In genomic region chr21:41750532-41751151, GRCh38 we compare ENCODE assay signal across 1 cellular context.
TF ChIP-seq lines count a peak whose summit lies in the region.

No MANE protein-coding gene starts in this region.

TF ChIP-seq in HepG2, 621 proteins besides CTCF, POLR2A, EP300 and RAD21 (continued from another document and continues in another):
- TF ChIP-seq, protein P1, sequence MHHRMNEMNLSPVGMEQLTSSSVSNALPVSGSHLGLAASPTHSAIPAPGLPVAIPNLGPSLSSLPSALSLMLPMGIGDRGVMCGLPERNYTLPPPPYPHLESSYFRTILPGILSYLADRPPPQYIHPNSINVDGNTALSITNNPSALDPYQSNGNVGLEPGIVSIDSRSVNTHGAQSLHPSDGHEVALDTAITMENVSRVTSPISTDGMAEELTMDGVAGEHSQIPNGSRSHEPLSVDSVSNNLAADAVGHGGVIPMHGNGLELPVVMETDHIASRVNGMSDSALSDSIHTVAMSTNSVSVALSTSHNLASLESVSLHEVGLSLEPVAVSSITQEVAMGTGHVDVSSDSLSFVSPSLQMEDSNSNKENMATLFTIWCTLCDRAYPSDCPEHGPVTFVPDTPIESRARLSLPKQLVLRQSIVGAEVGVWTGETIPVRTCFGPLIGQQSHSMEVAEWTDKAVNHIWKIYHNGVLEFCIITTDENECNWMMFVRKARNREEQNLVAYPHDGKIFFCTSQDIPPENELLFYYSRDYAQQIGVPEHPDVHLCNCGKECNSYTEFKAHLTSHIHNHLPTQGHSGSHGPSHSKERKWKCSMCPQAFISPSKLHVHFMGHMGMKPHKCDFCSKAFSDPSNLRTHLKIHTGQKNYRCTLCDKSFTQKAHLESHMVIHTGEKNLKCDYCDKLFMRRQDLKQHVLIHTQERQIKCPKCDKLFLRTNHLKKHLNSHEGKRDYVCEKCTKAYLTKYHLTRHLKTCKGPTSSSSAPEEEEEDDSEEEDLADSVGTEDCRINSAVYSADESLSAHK (CRISPR knock-in tag; IDR thresholded peaks at IDR 0.05; ENCODE audit: borderline replicate concordance) = no peak
- TF ChIP-seq HDAC6 (IDR thresholded peaks at IDR 0.05; ENCODE audit: low read depth, low read length) = no peak
- TF ChIP-seq ZBED4 (CRISPR knock-in tag; IDR thresholded peaks at IDR 0.05; ENCODE audit: borderline replicate concordance) = 0 out of 2 replicates have a peak, but pooled peaks have one; percentile 27
- no peak for TF ChIP-seq PPARG (CRISPR knock-in tag; conservative IDR thresholded peaks at IDR 0.05)
- TF ChIP-seq, protein P2, sequence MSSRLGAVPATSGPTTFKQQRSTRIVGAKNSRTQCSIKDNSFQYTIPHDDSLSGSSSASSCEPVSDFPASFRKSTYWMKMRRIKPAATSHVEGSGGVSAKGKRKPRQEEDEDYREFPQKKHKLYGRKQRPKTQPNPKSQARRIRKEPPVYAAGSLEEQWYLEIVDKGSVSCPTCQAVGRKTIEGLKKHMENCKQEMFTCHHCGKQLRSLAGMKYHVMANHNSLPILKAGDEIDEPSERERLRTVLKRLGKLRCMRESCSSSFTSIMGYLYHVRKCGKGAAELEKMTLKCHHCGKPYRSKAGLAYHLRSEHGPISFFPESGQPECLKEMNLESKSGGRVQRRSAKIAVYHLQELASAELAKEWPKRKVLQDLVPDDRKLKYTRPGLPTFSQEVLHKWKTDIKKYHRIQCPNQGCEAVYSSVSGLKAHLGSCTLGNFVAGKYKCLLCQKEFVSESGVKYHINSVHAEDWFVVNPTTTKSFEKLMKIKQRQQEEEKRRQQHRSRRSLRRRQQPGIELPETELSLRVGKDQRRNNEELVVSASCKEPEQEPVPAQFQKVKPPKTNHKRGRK (CRISPR knock-in tag; IDR thresholded peaks at IDR 0.05) = no peak
- TF ChIP-seq SPEN (CRISPR knock-in tag; IDR thresholded peaks at IDR 0.05; ENCODE audit: low read depth) = no peak
- TF ChIP-seq NKX3-1 (CRISPR knock-in tag; IDR thresholded peaks at IDR 0.05) = no peak
- TF ChIP-seq KLF15 (CRISPR knock-in tag; IDR thresholded peaks at IDR 0.05; ENCODE audit: borderline replicate concordance) = no peak
- TF ChIP-seq NR3C1 (CRISPR knock-in tag; IDR thresholded peaks at IDR 0.05) = no peak
- no peak for TF ChIP-seq RBAK (CRISPR knock-in tag; IDR thresholded peaks at IDR 0.05)
- TF ChIP-seq ATRX (CRISPR knock-in tag; IDR thresholded peaks at IDR 0.05; ENCODE audit: borderline replicate concordance) = no peak
- TF ChIP-seq, protein P3, sequence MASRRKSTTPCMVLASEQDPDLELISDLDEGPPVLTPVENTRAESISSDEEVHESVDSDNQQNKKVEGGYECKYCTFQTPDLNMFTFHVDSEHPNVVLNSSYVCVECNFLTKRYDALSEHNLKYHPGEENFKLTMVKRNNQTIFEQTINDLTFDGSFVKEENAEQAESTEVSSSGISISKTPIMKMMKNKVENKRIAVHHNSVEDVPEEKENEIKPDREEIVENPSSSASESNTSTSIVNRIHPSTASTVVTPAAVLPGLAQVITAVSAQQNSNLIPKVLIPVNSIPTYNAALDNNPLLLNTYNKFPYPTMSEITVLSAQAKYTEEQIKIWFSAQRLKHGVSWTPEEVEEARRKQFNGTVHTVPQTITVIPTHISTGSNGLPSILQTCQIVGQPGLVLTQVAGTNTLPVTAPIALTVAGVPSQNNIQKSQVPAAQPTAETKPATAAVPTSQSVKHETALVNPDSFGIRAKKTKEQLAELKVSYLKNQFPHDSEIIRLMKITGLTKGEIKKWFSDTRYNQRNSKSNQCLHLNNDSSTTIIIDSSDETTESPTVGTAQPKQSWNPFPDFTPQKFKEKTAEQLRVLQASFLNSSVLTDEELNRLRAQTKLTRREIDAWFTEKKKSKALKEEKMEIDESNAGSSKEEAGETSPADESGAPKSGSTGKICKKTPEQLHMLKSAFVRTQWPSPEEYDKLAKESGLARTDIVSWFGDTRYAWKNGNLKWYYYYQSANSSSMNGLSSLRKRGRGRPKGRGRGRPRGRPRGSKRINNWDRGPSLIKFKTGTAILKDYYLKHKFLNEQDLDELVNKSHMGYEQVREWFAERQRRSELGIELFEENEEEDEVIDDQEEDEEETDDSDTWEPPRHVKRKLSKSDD (CRISPR knock-in tag; IDR thresholded peaks at IDR 0.05; ENCODE audit: low read depth) = no peak
- TF ChIP-seq, protein P4, sequence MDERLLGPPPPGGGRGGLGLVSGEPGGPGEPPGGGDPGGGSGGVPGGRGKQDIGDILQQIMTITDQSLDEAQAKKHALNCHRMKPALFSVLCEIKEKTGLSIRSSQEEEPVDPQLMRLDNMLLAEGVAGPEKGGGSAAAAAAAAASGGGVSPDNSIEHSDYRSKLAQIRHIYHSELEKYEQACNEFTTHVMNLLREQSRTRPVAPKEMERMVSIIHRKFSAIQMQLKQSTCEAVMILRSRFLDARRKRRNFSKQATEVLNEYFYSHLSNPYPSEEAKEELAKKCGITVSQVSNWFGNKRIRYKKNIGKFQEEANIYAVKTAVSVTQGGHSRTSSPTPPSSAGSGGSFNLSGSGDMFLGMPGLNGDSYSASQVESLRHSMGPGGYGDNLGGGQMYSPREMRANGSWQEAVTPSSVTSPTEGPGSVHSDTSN (CRISPR knock-in tag; IDR thresholded peaks at IDR 0.05) = no peak
- TF ChIP-seq ZNF567 (CRISPR knock-in tag; IDR thresholded peaks at IDR 0.05; ENCODE audit: borderline replicate concordance) = no peak
- TF ChIP-seq, protein P5, sequence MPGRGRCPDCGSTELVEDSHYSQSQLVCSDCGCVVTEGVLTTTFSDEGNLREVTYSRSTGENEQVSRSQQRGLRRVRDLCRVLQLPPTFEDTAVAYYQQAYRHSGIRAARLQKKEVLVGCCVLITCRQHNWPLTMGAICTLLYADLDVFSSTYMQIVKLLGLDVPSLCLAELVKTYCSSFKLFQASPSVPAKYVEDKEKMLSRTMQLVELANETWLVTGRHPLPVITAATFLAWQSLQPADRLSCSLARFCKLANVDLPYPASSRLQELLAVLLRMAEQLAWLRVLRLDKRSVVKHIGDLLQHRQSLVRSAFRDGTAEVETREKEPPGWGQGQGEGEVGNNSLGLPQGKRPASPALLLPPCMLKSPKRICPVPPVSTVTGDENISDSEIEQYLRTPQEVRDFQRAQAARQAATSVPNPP (CRISPR knock-in tag; IDR thresholded peaks at IDR 0.05) = no peak
- TF ChIP-seq MXD3 (CRISPR knock-in tag; IDR thresholded peaks at IDR 0.05) = no peak
- no peak for TF ChIP-seq SCMH1 (CRISPR knock-in tag; IDR thresholded peaks at IDR 0.05; ENCODE audit: borderline replicate concordance)
- TF ChIP-seq EEA1 (CRISPR knock-in tag; IDR thresholded peaks at IDR 0.05; ENCODE audit: borderline replicate concordance) = no peak
- TF ChIP-seq, protein P6, sequence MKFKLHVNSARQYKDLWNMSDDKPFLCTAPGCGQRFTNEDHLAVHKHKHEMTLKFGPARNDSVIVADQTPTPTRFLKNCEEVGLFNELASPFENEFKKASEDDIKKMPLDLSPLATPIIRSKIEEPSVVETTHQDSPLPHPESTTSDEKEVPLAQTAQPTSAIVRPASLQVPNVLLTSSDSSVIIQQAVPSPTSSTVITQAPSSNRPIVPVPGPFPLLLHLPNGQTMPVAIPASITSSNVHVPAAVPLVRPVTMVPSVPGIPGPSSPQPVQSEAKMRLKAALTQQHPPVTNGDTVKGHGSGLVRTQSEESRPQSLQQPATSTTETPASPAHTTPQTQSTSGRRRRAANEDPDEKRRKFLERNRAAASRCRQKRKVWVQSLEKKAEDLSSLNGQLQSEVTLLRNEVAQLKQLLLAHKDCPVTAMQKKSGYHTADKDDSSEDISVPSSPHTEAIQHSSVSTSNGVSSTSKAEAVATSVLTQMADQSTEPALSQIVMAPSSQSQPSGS (CRISPR knock-in tag; IDR thresholded peaks at IDR 0.05) = peak; percentile 61; the same call in 1 of the 2 replicates
- no peak for TF ChIP-seq ZBTB38 (CRISPR knock-in tag; IDR thresholded peaks at IDR 0.05)
- TF ChIP-seq RXRA (CRISPR knock-in tag; IDR thresholded peaks at IDR 0.05) = peak; percentile 72
- no peak for TF ChIP-seq PCBP2 (optimal IDR thresholded peaks at IDR 0.05; ENCODE audit: low read depth, low read length, poor library complexity, severe bottlenecking)
- peak; percentile 87 for TF ChIP-seq SALL1 (CRISPR knock-in tag; IDR thresholded peaks at IDR 0.05)
- TF ChIP-seq, protein P7, sequence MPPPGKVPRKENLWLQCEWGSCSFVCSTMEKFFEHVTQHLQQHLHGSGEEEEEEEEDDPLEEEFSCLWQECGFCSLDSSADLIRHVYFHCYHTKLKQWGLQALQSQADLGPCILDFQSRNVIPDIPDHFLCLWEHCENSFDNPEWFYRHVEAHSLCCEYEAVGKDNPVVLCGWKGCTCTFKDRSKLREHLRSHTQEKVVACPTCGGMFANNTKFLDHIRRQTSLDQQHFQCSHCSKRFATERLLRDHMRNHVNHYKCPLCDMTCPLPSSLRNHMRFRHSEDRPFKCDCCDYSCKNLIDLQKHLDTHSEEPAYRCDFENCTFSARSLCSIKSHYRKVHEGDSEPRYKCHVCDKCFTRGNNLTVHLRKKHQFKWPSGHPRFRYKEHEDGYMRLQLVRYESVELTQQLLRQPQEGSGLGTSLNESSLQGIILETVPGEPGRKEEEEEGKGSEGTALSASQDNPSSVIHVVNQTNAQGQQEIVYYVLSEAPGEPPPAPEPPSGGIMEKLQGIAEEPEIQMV (CRISPR knock-in tag; IDR thresholded peaks at IDR 0.05; ENCODE audit: low read depth) = no peak
- peak; percentile 87 for TF ChIP-seq ZMYM2 (CRISPR knock-in tag; IDR thresholded peaks at IDR 0.05)
- no peak for TF ChIP-seq SMARCE1 (IDR thresholded peaks at IDR 0.05; ENCODE audit: borderline replicate concordance)
- TF ChIP-seq CHCHD3 (CRISPR knock-in tag; IDR thresholded peaks at IDR 0.05) = no peak
- no peak for TF ChIP-seq ZSCAN22 (CRISPR knock-in tag; IDR thresholded peaks at IDR 0.05)
- TF ChIP-seq HNRNPH1 (optimal IDR thresholded peaks at IDR 0.05; ENCODE audit: low read depth, low read length) = no peak
- no peak for TF ChIP-seq MAF1 (CRISPR knock-in tag; IDR thresholded peaks at IDR 0.05; ENCODE audit: borderline replicate concordance)
- TF ChIP-seq ZKSCAN8 (CRISPR knock-in tag; IDR thresholded peaks at IDR 0.05; ENCODE audit: borderline replicate concordance) = no peak; the same call in 1 of the 2 replicates
- TF ChIP-seq DR1 (CRISPR knock-in tag; IDR thresholded peaks at IDR 0.05) = no peak
- no peak for TF ChIP-seq WIZ (CRISPR knock-in tag; IDR thresholded peaks at IDR 0.05)
- no peak for TF ChIP-seq ARID3A (IDR thresholded peaks at IDR 0.05; ENCODE audit: low read depth, low read length)
- no peak for TF ChIP-seq MXD4 (CRISPR knock-in tag; IDR thresholded peaks at IDR 0.05)
- TF ChIP-seq TCF7L2 (IDR thresholded peaks at IDR 0.05; ENCODE audit: low read depth, low read length) = no peak
- peak; percentile 64; the same call in 1 of the 2 replicates for TF ChIP-seq SMAD3 (CRISPR knock-in tag; IDR thresholded peaks at IDR 0.05)
- TF ChIP-seq ZNF614 (CRISPR knock-in tag; IDR thresholded peaks at IDR 0.05; ENCODE audit: borderline replicate concordance) = no peak
- TF ChIP-seq STAT6 (CRISPR knock-in tag; IDR thresholded peaks at IDR 0.05; ENCODE audit: borderline replicate concordance) = no peak
- no peak for TF ChIP-seq ATM (IDR thresholded peaks at IDR 0.05; ENCODE audit: borderline replicate concordance)
